ENCODE assay signal across 19 cellular contexts in genomic region chr2:60321816-60322215, GRCh38.
"Had no signal": no experiment of that assay in that cellular context is flagged by ENCODE, and none has a peak within 500 bp of the region (broad histone marks: within the 10 kb centered on the region; RNA-seq: fewer than 3 reads in every experiment).

No MANE protein-coding gene starts in this region.

- H3K36me3 ChIP-seq: SJCRH30 had no signal

- H3K27me3 ChIP-seq: SJCRH30 had no signal

- DNase-seq: KBM-7; MV-4-11; NCI-H1048; NCI-H1105; NCI-H1436 treated with DMSO at 0.1 percent for 48 hours; NCI-H1694; NCI-H187 treated with DMSO at 0.1 percent for 48 hours; NCI-H2081; NCI-H2107; NCI-H524 treated with DMSO at 0.1 percent for 48 hours; NCI-H69; NCI-H774; NK-92 treated with Interleukin-12 subunit alpha and Interleukin-12 subunit beta, amount 100 ng/mL, for 24 hours; PC-3; SHP77 treated with DMSO at 0.1 percent for 48 hours; SJCRH30 had no signal

- H3K27ac ChIP-seq: SJCRH30 had no signal

- ATAC-seq: Panc1, PC-3, Right ventricle myocardium inferior, SK-N-SH treated with all-trans-retinoic acid at 6 μM for 48 hours had no signal

- H3K4me3 ChIP-seq: SJCRH30 had no signal
